Comparison of ENCODE assay signal across 1 cellular context in the genomic region with DNA sequence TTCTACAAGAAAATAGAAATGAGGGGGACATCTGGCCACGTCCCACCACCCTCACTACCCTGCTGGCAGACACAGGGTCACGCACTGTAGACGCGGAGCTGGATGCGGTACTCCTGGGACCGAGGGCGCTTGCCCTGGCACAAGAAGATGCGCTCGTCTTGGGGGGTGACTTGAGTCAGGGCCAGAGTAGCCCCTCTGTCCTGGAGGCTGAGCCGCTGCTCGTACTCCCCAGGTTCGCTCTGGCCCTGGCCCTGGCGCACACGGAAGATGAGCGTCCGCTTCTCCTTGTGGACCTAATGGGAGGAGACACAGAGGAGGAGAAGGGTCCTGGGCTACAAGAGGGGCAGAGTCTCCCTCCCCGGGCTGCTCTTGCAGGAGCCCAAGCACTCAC.
TF ChIP-seq lines count a peak whose summit lies in the region.

No MANE protein-coding gene starts in this region.

TF ChIP-seq in endothelial cell of umbilical vein, 7 proteins besides CTCF, POLR2A, EP300 and RAD21:
- TF ChIP-seq GATA2 (IDR thresholded peaks at IDR 0.05; ENCODE audit: insufficient read depth, insufficient read length, low read depth, low read length) (no peak), FOS (IDR thresholded peaks at IDR 0.05; ENCODE audit: borderline replicate concordance, insufficient read depth, low read length) (no peak), POLR2AphosphoS5 (IDR thresholded peaks at IDR 0.05; ENCODE audit: insufficient read depth, low read depth, low read length) (no peak), JUN (IDR thresholded peaks at IDR 0.05; ENCODE audit: borderline replicate concordance, insufficient read depth, insufficient read length, low read depth) (no peak), MYC (IDR thresholded peaks at IDR 0.05; ENCODE audit: low read depth, low read length) (no peak), EZH2 (IDR thresholded peaks at IDR 0.05; ENCODE audit: borderline replicate concordance, low read depth, low read length, severe bottlenecking) (no peak)
- TF ChIP-seq, protein P1, sequence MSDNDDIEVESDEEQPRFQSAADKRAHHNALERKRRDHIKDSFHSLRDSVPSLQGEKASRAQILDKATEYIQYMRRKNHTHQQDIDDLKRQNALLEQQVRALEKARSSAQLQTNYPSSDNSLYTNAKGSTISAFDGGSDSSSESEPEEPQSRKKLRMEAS (IDR thresholded peaks at IDR 0.05; ENCODE audit: insufficient read depth, insufficient read length): no peak
